In genomic region chr17:59671386-59671785, GRCh38 we compare ENCODE assay signal across 18 cellular contexts. TPM values are rescaled to one million over a fixed set of nuclear protein-coding genes. Genes with fewer than 3 reads are reported as not detected.
A peak's percentile ranks its signal among the peaks of the same experiment; 100 is the strongest.
DNase-seq lines count a peak whose midpoint lies in the region; ATAC-seq and TF ChIP-seq lines count a peak whose summit lies in the region.
"Had no signal": no experiment of that assay in that cellular context is flagged by ENCODE, and none has a peak within 500 bp of the region (broad histone marks: within the 10 kb centered on the region; RNA-seq: fewer than 3 reads in every experiment).

No MANE protein-coding gene starts in this region.

- no peaks in the 10 kb centered on the region for H3K9me3 ChIP-seq in testis
- H3K9me3 ChIP-seq: BE2C, tibial artery had no signal

- H3K4me1 Mint-ChIP-seq in natural killer cell treated with Interleukin-12 subunit alpha and Interleukin-12 subunit beta and Interleukin-15 and Interleukin-18, amount 100 ng/mL, for 72 hours (ENCODE audit: low read depth in 2 of 2), result peaks cover 2 to 15% of the 10 kb centered on the region in 2 donors
- H3K4me1 Mint-ChIP-seq in natural killer cell (peaks cover 7 to 31% of the 10 kb centered on the region in 2 donors), memory B cell (peaks cover 33% of the 10 kb centered on the region), osteocyte (ENCODE audit: unreplicated experiment) (peaks cover 27% of the 10 kb centered on the region)
- H3K4me1 Mint-ChIP-seq in activated T-helper 1 cell treated with anti-CD3 and anti-CD28 coated beads, Interleukin-12 subunit alpha, Interleukin-12 subunit beta, Interleukin-2, Interleukin-4 antibody, amounts not matched to agents 30 ng/mL and 10 ng/mL and 1 ng/mL, durations not matched to agents 14 hours and 24 hours and 36 hours (ENCODE audit: low read depth), result peaks cover 28% of the 10 kb centered on the region

- H3K27ac ChIP-seq in testis, result no peak overlapping the region
- H3K27ac ChIP-seq: parathyroid adenoma, tibial artery had no signal

- peak overlapping the region; percentile 2 to 38 for H3K27ac Mint-ChIP-seq in natural killer cell treated with Interleukin-12 subunit alpha and Interleukin-12 subunit beta and Interleukin-15 and Interleukin-18, amount 100 ng/mL, for 72 hours
- H3K27ac Mint-ChIP-seq in natural killer cell, result peak overlapping the region in 1 of 2 donors; percentile 68
- peak overlapping the region; percentile 20 for H3K27ac Mint-ChIP-seq in activated T-helper 1 cell treated with anti-CD3 and anti-CD28 coated beads, Interleukin-12 subunit alpha, Interleukin-12 subunit beta, Interleukin-2, Interleukin-4 antibody, amounts not matched to agents 30 ng/mL and 10 ng/mL and 1 ng/mL, durations not matched to agents 14 hours and 24 hours and 36 hours
- H3K27ac Mint-ChIP-seq in memory B cell, result peak overlapping the region; percentile 72
- H3K27ac Mint-ChIP-seq in osteocyte (ENCODE audit: unreplicated experiment), result no peak overlapping the region

- no peak for DNase-seq in natural killer cell treated with Interleukin-12 subunit alpha and Interleukin-12 subunit beta and Interleukin-15 and Interleukin-18, amount 100 ng/mL, for 72 hours (ENCODE audit: low spot score)
- no peak for DNase-seq in natural killer cell
- no peak for DNase-seq in activated T-helper 1 cell treated with anti-CD3 and anti-CD28 coated beads, Interleukin-12 subunit alpha, Interleukin-12 subunit beta, Interleukin-2, Interleukin-4 antibody, amounts not matched to agents 30 ng/mL and 10 ng/mL and 1 ng/mL, durations not matched to agents 14 hours and 24 hours and 36 hours (ENCODE audit: low spot score)
- no peak for DNase-seq in memory B cell (ENCODE audit: low spot score in 2 of 2)
- no peak for DNase-seq in osteocyte (ENCODE audit: extremely low spot score, unreplicated experiment)
- no peak for DNase-seq in testis
- DNase-seq: activated CD8-positive, alpha-beta memory T cell treated with anti-CD3 and anti-CD28 coated beads, Interleukin-2, amount 50 U/mL, for 48 hours; BE2C; DMS79; foreskin fibroblast; mammary epithelial cell; NCI-H2227 treated with DMSO at 0.1 percent for 48 hours; SIG-M5; stimulated activated CD4-positive, alpha-beta T cell treated with anti-CD3 and anti-CD28 coated beads, Interleukin-12 subunit alpha, Interleukin-12 subunit beta, amount 100 ng/mL, for 4 hours; tibial artery had no signal

- intact Hi-C loops in natural killer cell (cut with micrococcal nuclease), result no loop called here
- intact Hi-C loops in activated T-helper 1 cell treated with anti-CD3 and anti-CD28 coated beads, Interleukin-12 subunit alpha, Interleukin-12 subunit beta, Interleukin-2, Interleukin-4 antibody, amounts not matched to agents 30 ng/mL and 10 ng/mL and 1 ng/mL, durations not matched to agents 14 hours and 24 hours and 36 hours (cut with micrococcal nuclease), result no loop called here
- intact Hi-C loops in testis (cut with DNase I; ENCODE audit: low total_unique reads), result no loop called here

- peaks cover 3% of the 10 kb centered on the region for H3K4me1 ChIP-seq in testis
- H3K4me1 ChIP-seq: BE2C, parathyroid adenoma had no signal

- 86 to 94% methylated on average over 1 of the region's 1 CpG for WGBS in testis, 2 donors

- H3K27me3 Mint-ChIP-seq in natural killer cell treated with Interleukin-12 subunit alpha and Interleukin-12 subunit beta and Interleukin-15 and Interleukin-18, amount 100 ng/mL, for 72 hours, result no peaks in the 10 kb centered on the region
- H3K27me3 Mint-ChIP-seq in natural killer cell (ENCODE audit: low read depth in 2 of 2) (no peaks in the 10 kb centered on the region), memory B cell (no peaks in the 10 kb centered on the region), osteocyte (ENCODE audit: unreplicated experiment) (no peaks in the 10 kb centered on the region)
- no peaks in the 10 kb centered on the region for H3K27me3 Mint-ChIP-seq in activated T-helper 1 cell treated with anti-CD3 and anti-CD28 coated beads, Interleukin-12 subunit alpha, Interleukin-12 subunit beta, Interleukin-2, Interleukin-4 antibody, amounts not matched to agents 30 ng/mL and 10 ng/mL and 1 ng/mL, durations not matched to agents 14 hours and 24 hours and 36 hours (ENCODE audit: insufficient read depth)

- no peaks in the 10 kb centered on the region for H3K36me3 ChIP-seq in testis (ENCODE audit: low read depth, missing control alignments)

- TF ChIP-seq CTCF in natural killer cell (IDR thresholded peaks at IDR 0.05), result no peak
- no peak for TF ChIP-seq CTCF in osteocyte (IDR thresholded peaks at IDR 0.05)
- TF ChIP-seq CTCF in testis (IDR thresholded peaks at IDR 0.05), result no peak

- no peak for ATAC-seq in natural killer cell treated with Interleukin-12 subunit alpha and Interleukin-12 subunit beta and Interleukin-15 and Interleukin-18, amount 100 ng/mL, for 72 hours
- ATAC-seq in natural killer cell (no peak), memory B cell (ENCODE audit: low read depth) (no peak), GM18858 (IDR thresholded peaks at IDR 0.05; ENCODE audit: unreplicated experiment) (no peak), HG02588 (IDR thresholded peaks at IDR 0.05; ENCODE audit: unreplicated experiment) (no peak)

- H3K4me3 ChIP-seq in testis, result no peak overlapping the region
- H3K4me3 ChIP-seq: tibial artery had no signal

- H3K36me3 Mint-ChIP-seq in natural killer cell treated with Interleukin-12 subunit alpha and Interleukin-12 subunit beta and Interleukin-15 and Interleukin-18, amount 100 ng/mL, for 72 hours, result peaks cover 13% of the 10 kb centered on the region
- H3K36me3 Mint-ChIP-seq in natural killer cell (peaks cover 8% of the 10 kb centered on the region), memory B cell (peaks cover 3% of the 10 kb centered on the region), osteocyte (ENCODE audit: unreplicated experiment) (peaks cover 52% of the 10 kb centered on the region)
- H3K36me3 Mint-ChIP-seq in activated T-helper 1 cell treated with anti-CD3 and anti-CD28 coated beads, Interleukin-12 subunit alpha, Interleukin-12 subunit beta, Interleukin-2, Interleukin-4 antibody, amounts not matched to agents 30 ng/mL and 10 ng/mL and 1 ng/mL, durations not matched to agents 14 hours and 24 hours and 36 hours (ENCODE audit: low read depth), result peaks cover 36% of the 10 kb centered on the region

- TF ChIP-seq POLR2A in testis (IDR thresholded peaks at IDR 0.05), result no peak

- H3K4me3 Mint-ChIP-seq in natural killer cell treated with Interleukin-12 subunit alpha and Interleukin-12 subunit beta and Interleukin-15 and Interleukin-18, amount 100 ng/mL, for 72 hours, result no peak overlapping the region
- H3K4me3 Mint-ChIP-seq in natural killer cell, result no peak overlapping the region
- H3K4me3 Mint-ChIP-seq in activated T-helper 1 cell treated with anti-CD3 and anti-CD28 coated beads, Interleukin-12 subunit alpha, Interleukin-12 subunit beta, Interleukin-2, Interleukin-4 antibody, amounts not matched to agents 30 ng/mL and 10 ng/mL and 1 ng/mL, durations not matched to agents 14 hours and 24 hours and 36 hours, result no peak overlapping the region
- no peak overlapping the region for H3K4me3 Mint-ChIP-seq in memory B cell
- H3K4me3 Mint-ChIP-seq in osteocyte (ENCODE audit: unreplicated experiment), result no peak overlapping the region

- H3K9me3 Mint-ChIP-seq in natural killer cell treated with Interleukin-12 subunit alpha and Interleukin-12 subunit beta and Interleukin-15 and Interleukin-18, amount 100 ng/mL, for 72 hours, result no peaks in the 10 kb centered on the region
- no peaks in the 10 kb centered on the region for H3K9me3 Mint-ChIP-seq in natural killer cell
- H3K9me3 Mint-ChIP-seq in activated T-helper 1 cell treated with anti-CD3 and anti-CD28 coated beads, Interleukin-12 subunit alpha, Interleukin-12 subunit beta, Interleukin-2, Interleukin-4 antibody, amounts not matched to agents 30 ng/mL and 10 ng/mL and 1 ng/mL, durations not matched to agents 14 hours and 24 hours and 36 hours, result no peaks in the 10 kb centered on the region
- H3K9me3 Mint-ChIP-seq in memory B cell, result no peaks in the 10 kb centered on the region
- H3K9me3 Mint-ChIP-seq in osteocyte (ENCODE audit: unreplicated experiment), result no peaks in the 10 kb centered on the region

- H3K27me3 ChIP-seq in testis, result no peaks in the 10 kb centered on the region
- H3K27me3 ChIP-seq: BE2C, tibial artery had no signal

RNA-seq across cellular contexts. Expression of gene PTRH2, which starts 35.8 kb away (rescaled TPM):
- 10 to 100 TPM; 25.8 to 48.8 TPM for total RNA-seq in natural killer cell treated with Interleukin-12 subunit alpha and Interleukin-12 subunit beta and Interleukin-15 and Interleukin-18, amount 100 ng/mL, for 72 hours
- total RNA-seq in natural killer cell (10 to 100 TPM in 1 of 3 donors, 1 to 10 TPM in 2; 5.9 to 10.5 (median 6.6) TPM), osteocyte (19.6 TPM in 2 replicates), testis (10 to 100 TPM; 37.7 to 40.5 TPM)
- 49.7 and 51.1 TPM in 2 replicates for total RNA-seq in activated T-helper 1 cell treated with anti-CD3 and anti-CD28 coated beads, Interleukin-12 subunit alpha, Interleukin-12 subunit beta, Interleukin-2, Interleukin-4 antibody, amounts not matched to agents 30 ng/mL and 10 ng/mL and 1 ng/mL, durations not matched to agents 14 hours and 24 hours and 36 hours
- 41.6 TPM for polyA plus RNA-seq in testis (ENCODE audit: insufficient read depth, low read depth, low replicate concordance)

RNA-seq across cellular contexts. Expression of gene VMP1, which starts 36.1 kb away (rescaled TPM):
- total RNA-seq in natural killer cell treated with Interleukin-12 subunit alpha and Interleukin-12 subunit beta and Interleukin-15 and Interleukin-18, amount 100 ng/mL, for 72 hours, result 100 to 1,000 TPM; 225 to 292 TPM
- total RNA-seq in natural killer cell, result 100 to 1,000 TPM; 136 to 175 (median 162) TPM
- 357 and 374 TPM in 2 replicates for total RNA-seq in activated T-helper 1 cell treated with anti-CD3 and anti-CD28 coated beads, Interleukin-12 subunit alpha, Interleukin-12 subunit beta, Interleukin-2, Interleukin-4 antibody, amounts not matched to agents 30 ng/mL and 10 ng/mL and 1 ng/mL, durations not matched to agents 14 hours and 24 hours and 36 hours
- total RNA-seq in osteocyte, result 364 and 468 TPM in 2 replicates
- 100 to 1,000 TPM; 108 to 144 TPM for total RNA-seq in testis
- 63.1 TPM for polyA plus RNA-seq in testis (ENCODE audit: insufficient read depth, low read depth, low replicate concordance)

RNA-seq across cellular contexts. Expression of gene CLTC, which starts 51.7 kb away (rescaled TPM):
- total RNA-seq in natural killer cell treated with Interleukin-12 subunit alpha and Interleukin-12 subunit beta and Interleukin-15 and Interleukin-18, amount 100 ng/mL, for 72 hours, result 100 to 1,000 TPM; 175 to 211 TPM
- total RNA-seq in natural killer cell (100 to 1,000 TPM; 116 to 127 (median 117) TPM), osteocyte (297 and 319 TPM in 2 replicates), testis (100 to 1,000 TPM; 221 to 253 TPM)
- total RNA-seq in activated T-helper 1 cell treated with anti-CD3 and anti-CD28 coated beads, Interleukin-12 subunit alpha, Interleukin-12 subunit beta, Interleukin-2, Interleukin-4 antibody, amounts not matched to agents 30 ng/mL and 10 ng/mL and 1 ng/mL, durations not matched to agents 14 hours and 24 hours and 36 hours, result 176 and 186 TPM in 2 replicates
- 137 TPM for polyA plus RNA-seq in testis (ENCODE audit: insufficient read depth, low read depth, low replicate concordance)
